ENCODE assay signal across 14 cellular contexts in the genomic region with DNA sequence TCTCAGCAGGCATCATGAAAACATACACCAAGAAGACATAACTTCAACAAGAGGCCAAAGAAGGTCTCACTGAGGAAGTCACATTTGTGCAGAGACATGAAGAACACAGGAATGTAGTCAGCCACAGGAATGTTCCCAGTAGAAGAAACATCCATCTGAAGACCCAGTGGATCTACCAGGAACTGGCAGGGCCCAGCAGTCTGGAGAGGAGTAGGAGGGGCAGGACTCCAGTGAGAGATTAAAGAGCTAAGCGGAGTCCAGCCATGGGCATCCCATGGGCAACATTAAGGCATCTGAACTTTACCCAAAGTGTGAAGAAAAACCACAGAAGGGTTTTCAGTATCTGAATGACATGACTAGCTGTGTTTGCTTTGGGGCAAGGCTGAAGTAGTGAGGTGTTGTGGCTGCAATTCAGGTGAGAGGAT.
DNase-seq lines count a peak whose midpoint lies in the region; ATAC-seq, FAIRE-seq and TF ChIP-seq lines count a peak whose summit lies in the region.
"Had no signal": no experiment of that assay in that cellular context is flagged by ENCODE, and none has a peak within 500 bp of the region (broad histone marks: within the 10 kb centered on the region; RNA-seq: fewer than 3 reads in every experiment).

No MANE protein-coding gene starts in this region.

- H2AFZ ChIP-seq in GM12878 (ENCODE audit: control insufficient read depth, low read depth, low read length), result no peak overlapping the region
- no peak overlapping the region for H2AFZ ChIP-seq in SK-N-SH (ENCODE audit: low read depth)

- H4K20me1 ChIP-seq in GM12878 (ENCODE audit: control insufficient read depth, insufficient read depth), result no peaks in the 10 kb centered on the region
- H4K20me1 ChIP-seq in SK-N-SH (ENCODE audit: insufficient read depth), result no peaks in the 10 kb centered on the region
- H4K20me1 ChIP-seq: BLaER1 had no signal

- no peaks in the 10 kb centered on the region for H3K27me3 ChIP-seq in GM12878 (replicated peaks in 1 of 2; ENCODE audit: control insufficient read depth in 2 of 2, insufficient read depth in 2 of 2, low read length in 1 of 2)
- no peaks in the 10 kb centered on the region for H3K27me3 ChIP-seq in esophagus muscularis mucosa
- H3K27me3 ChIP-seq in SK-N-SH (ENCODE audit: insufficient read depth), result no peaks in the 10 kb centered on the region
- H3K27me3 ChIP-seq: BLaER1, esophagus squamous epithelium, left lung had no signal

- CTCF ChIA-PET in GM12878 (lab: Yijun Ruan, JAX), result no interaction called here
- CTCF ChIA-PET in SK-N-SH (lab: Yijun Ruan, JAX), result interaction anchor here (0.9 to 1.8 kb wide), 3 partner anchors 9 to 33 kb away, joined by 3 to 8 read pairs (median 5); no protein-coding TSS in a partner anchor

- H3K4me3 ChIP-seq in GM12878 (no peak overlapping the region), esophagus muscularis mucosa (no peak overlapping the region), SK-N-SH (ENCODE audit: low read depth in 2 of 2, low read length in 1 of 2) (no peak overlapping the region)
- H3K4me3 ChIP-seq: BLaER1, esophagus squamous epithelium, left lung had no signal

- no peaks in the 10 kb centered on the region for H3K9me3 Mint-ChIP-seq in osteocyte (ENCODE audit: unreplicated experiment)
- H3K9me3 Mint-ChIP-seq: activated naive CD4-positive, alpha-beta T cell treated with anti-CD3 and anti-CD28 coated beads, Interleukin-2, amount 50 U/mL, for 24 hours had no signal

- no peaks in the 10 kb centered on the region for H3K36me3 Mint-ChIP-seq in osteocyte (ENCODE audit: unreplicated experiment)
- H3K36me3 Mint-ChIP-seq: activated naive CD4-positive, alpha-beta T cell treated with anti-CD3 and anti-CD28 coated beads, Interleukin-2, amount 50 U/mL, for 24 hours; natural killer cell treated with Interleukin-12 subunit alpha and Interleukin-12 subunit beta and Interleukin-15 and Interleukin-18, amount 100 ng/mL, for 72 hours had no signal

- no peak for TF ChIP-seq POLR2A in GM12878 (IDR thresholded peaks at IDR 0.05; ENCODE audit: low read depth, low read length)
- no peak for TF ChIP-seq POLR2A in esophagus muscularis mucosa (IDR thresholded peaks at IDR 0.05; ENCODE audit: low read depth)

- H3K4me2 ChIP-seq in GM12878 (ENCODE audit: control insufficient read depth, insufficient read depth) (no peak overlapping the region), SK-N-SH (no peak overlapping the region)
- H3K4me2 ChIP-seq: BLaER1 had no signal

- RAD21 ChIA-PET in GM12878 (lab: Charles Lee; ENCODE audit: unreplicated experiment), result no interaction called here

- H3K9me3 ChIP-seq in GM12878 (replicated peaks; ENCODE audit: control insufficient read depth, insufficient read depth, low read length) (no peaks in the 10 kb centered on the region), esophagus muscularis mucosa (no peaks in the 10 kb centered on the region), SK-N-SH (no peaks in the 10 kb centered on the region)
- H3K9me3 ChIP-seq: BLaER1, esophagus squamous epithelium, left lung had no signal

- ATAC-seq in GM18520 (IDR thresholded peaks at IDR 0.05; ENCODE audit: unreplicated experiment), result peak; percentile 81
- peak; percentile 48 for ATAC-seq in HG03097 (IDR thresholded peaks at IDR 0.05; ENCODE audit: low FRiP score, unreplicated experiment)
- peak; percentile 66 for ATAC-seq in GM12878
- ATAC-seq in HG03565 (IDR thresholded peaks at IDR 0.05; ENCODE audit: unreplicated experiment), result no peak
- ATAC-seq: left lung; natural killer cell treated with Interleukin-12 subunit alpha and Interleukin-12 subunit beta and Interleukin-15 and Interleukin-18, amount 100 ng/mL, for 72 hours had no signal

- BruUV-seq in GM12878 (replicated peaks; lab: Mats Ljungman, UMichigan), result no TSS peak

- SMC1A ChIA-PET in GM12878 (lab: Charles Lee; ENCODE audit: uncharacterized antibody, unreplicated experiment), result interaction anchor here (1.2 kb wide), 1 partner anchor 10 kb away, joined by 3 read pairs; no protein-coding TSS in a partner anchor

- in situ Hi-C loops in GM12878 (cut with MboI), result no loop called here

- POLR2A ChIA-PET in GM12878 (lab: Charles Lee), result no interaction called here
- POLR2A ChIA-PET in SK-N-SH (lab: Yijun Ruan, JAX), result no interaction called here

- intact Hi-C loops in GM12878 (cut with micrococcal nuclease; ENCODE audit: unreplicated experiment), result loop anchor here (5.0 kb wide), 1 partner anchor 317 kb away; no protein-coding TSS in a partner anchor
- intact Hi-C loops in esophagus muscularis mucosa (cut with DNase I), result no loop called here

- H3K27ac ChIP-seq in GM12878 (ENCODE audit: control insufficient read depth, insufficient read depth) (no peak overlapping the region), esophagus muscularis mucosa (replicated peaks in 1 of 4) (no peak overlapping the region), SK-N-SH (ENCODE audit: low read depth in 2 of 2, low read length in 1 of 2) (no peak overlapping the region)
- H3K27ac ChIP-seq: BLaER1, esophagus squamous epithelium, left lung had no signal

- H3F3A ChIP-seq in SK-N-SH (replicated peaks; ENCODE audit: insufficient read depth), result no peaks in the 10 kb centered on the region

- no peaks in the 10 kb centered on the region for H3K4me1 ChIP-seq in GM12878 (ENCODE audit: control insufficient read depth, insufficient read depth, low read length)
- peaks cover 0 to 9% (median 2%) of the 10 kb centered on the region in 4 donors for H3K4me1 ChIP-seq in esophagus muscularis mucosa
- H3K4me1 ChIP-seq in SK-N-SH (ENCODE audit: control insufficient read depth in 1 of 2, insufficient read depth in 2 of 2, low read depth in 1 of 2, low read length in 1 of 2), result peaks cover 0 to 12% of the 10 kb centered on the region in 2 experiments; a peak in 2 of 4 replicates
- H3K4me1 ChIP-seq: BLaER1, left lung had no signal

- H3K4me1 Mint-ChIP-seq in osteocyte (ENCODE audit: unreplicated experiment), result peaks cover 65% of the 10 kb centered on the region
- H3K4me1 Mint-ChIP-seq: activated naive CD4-positive, alpha-beta T cell treated with anti-CD3 and anti-CD28 coated beads, Interleukin-2, amount 50 U/mL, for 24 hours had no signal

- H3K27ac Mint-ChIP-seq in osteocyte (ENCODE audit: unreplicated experiment), result peak overlapping the region; percentile 86
- H3K27ac Mint-ChIP-seq: activated naive CD4-positive, alpha-beta T cell treated with anti-CD3 and anti-CD28 coated beads, Interleukin-2, amount 50 U/mL, for 24 hours; natural killer cell treated with Interleukin-12 subunit alpha and Interleukin-12 subunit beta and Interleukin-15 and Interleukin-18, amount 100 ng/mL, for 72 hours had no signal

- no peak overlapping the region for H3K9ac ChIP-seq in GM12878 (ENCODE audit: control insufficient read depth, insufficient read depth, low read length)
- no peak overlapping the region for H3K9ac ChIP-seq in SK-N-SH
- H3K9ac ChIP-seq: BLaER1 had no signal

- no peak for TF ChIP-seq RAD21 in GM12878 (IDR thresholded peaks at IDR 0.05; ENCODE audit: insufficient read depth, low read depth, low read length)
- no peak for TF ChIP-seq RAD21 in SK-N-SH (IDR thresholded peaks at IDR 0.05; ENCODE audit: low read length)

- no peaks in the 10 kb centered on the region for H3K27me3 Mint-ChIP-seq in osteocyte (ENCODE audit: unreplicated experiment)

- DNase-seq in GM12878 (ENCODE audit: low read depth, low spot score) (no peak), osteocyte (ENCODE audit: extremely low spot score, unreplicated experiment) (peak; percentile 85), DMS79 (lab: John Stamatoyannopoulos, UW) (no peak), esophagus muscularis mucosa (ENCODE audit: extremely low spot score) (no peak), SK-N-SH (no peak)
- DNase-seq: esophagus squamous epithelium; left lung; stimulated activated CD4-positive, alpha-beta T cell treated with anti-CD3 and anti-CD28 coated beads, Interleukin-4, amount 100 ng/mL, for 24 hours had no signal

- TF ChIP-seq CTCF in GM12878 (IDR thresholded peaks at IDR 0.05 in 2 of 3, conservative IDR thresholded peaks at IDR 0.05 in 1 of 3; ENCODE audit: control insufficient read depth in 2 of 3, extremely low read depth in 1 of 3, insufficient read depth in 1 of 3, low read depth in 3 of 3, low read length in 3 of 3) (no peak), osteocyte (IDR thresholded peaks at IDR 0.05) (no peak), esophagus muscularis mucosa (IDR thresholded peaks at IDR 0.05) (no peak), SK-N-SH (IDR thresholded peaks at IDR 0.05) (no peak)

- H3K36me3 ChIP-seq in GM12878 (ENCODE audit: control insufficient read depth in 2 of 2, insufficient read depth in 2 of 2, low read length in 1 of 2) (no peaks in the 10 kb centered on the region), esophagus muscularis mucosa (no peaks in the 10 kb centered on the region), SK-N-SH (replicated peaks in 1 of 2; ENCODE audit: control insufficient read depth in 1 of 2, insufficient read depth in 2 of 2, low read length in 1 of 2) (no peaks in the 10 kb centered on the region)
- H3K36me3 ChIP-seq: BLaER1, esophagus squamous epithelium, left lung had no signal

- H3K79me2 ChIP-seq in GM12878 (ENCODE audit: control insufficient read depth, insufficient read depth, low read length) (no peaks in the 10 kb centered on the region), SK-N-SH (ENCODE audit: insufficient read depth) (no peaks in the 10 kb centered on the region)

- 0% methylated on average over 1 of the region's 1 CpG for WGBS in GM12878 (ENCODE audit: insufficient coverage, insufficient replicate concordance, low lambda C conversion rate, missing lambda C conversion rate)
- 75% methylated on average over 1 of the region's 1 CpG for WGBS in esophagus muscularis mucosa
- 81% methylated on average over 1 of the region's 1 CpG for WGBS in SK-N-SH (ENCODE audit: low lambda C conversion rate)

- H3K9me2 ChIP-seq in SK-N-SH, result no peaks in the 10 kb centered on the region

- no peak for FAIRE-seq in GM12878 (lab: Jason Lieb, UNC)

- no peak overlapping the region for H3K4me3 Mint-ChIP-seq in osteocyte (ENCODE audit: unreplicated experiment)
- H3K4me3 Mint-ChIP-seq: activated naive CD4-positive, alpha-beta T cell treated with anti-CD3 and anti-CD28 coated beads, Interleukin-2, amount 50 U/mL, for 24 hours; natural killer cell treated with Interleukin-12 subunit alpha and Interleukin-12 subunit beta and Interleukin-15 and Interleukin-18, amount 100 ng/mL, for 72 hours had no signal

- TF ChIP-seq EP300 in GM12878 (IDR thresholded peaks at IDR 0.05; ENCODE audit: borderline replicate concordance in 1 of 2, control insufficient read depth in 1 of 2, low read depth in 2 of 2, low read length in 2 of 2) (no peak), esophagus muscularis mucosa (IDR thresholded peaks at IDR 0.05) (no peak), SK-N-SH (IDR thresholded peaks at IDR 0.05; ENCODE audit: borderline replicate concordance in 1 of 2, low read depth in 1 of 2, low read length in 1 of 2) (no peak)

TF ChIP-seq in GM12878, 131 proteins besides CTCF, POLR2A, EP300 and RAD21 (continues in another document):
- TF ChIP-seq TAF1 (IDR thresholded peaks at IDR 0.05; ENCODE audit: borderline replicate concordance, low read depth, low read length), result no peak
- no peak for TF ChIP-seq BRCA1 (IDR thresholded peaks at IDR 0.05; ENCODE audit: low read depth, low read length)

TF ChIP-seq in SK-N-SH, 30 proteins besides CTCF, POLR2A, EP300 and RAD21 (continues in another document):
- TF ChIP-seq GATA2 (CRISPR knock-in tag; IDR thresholded peaks at IDR 0.05) (no peak), FOXM1 (IDR thresholded peaks at IDR 0.05; ENCODE audit: low read depth) (no peak)
